Comparison of ENCODE assay signal across 18 cellular contexts in the genomic region with DNA sequence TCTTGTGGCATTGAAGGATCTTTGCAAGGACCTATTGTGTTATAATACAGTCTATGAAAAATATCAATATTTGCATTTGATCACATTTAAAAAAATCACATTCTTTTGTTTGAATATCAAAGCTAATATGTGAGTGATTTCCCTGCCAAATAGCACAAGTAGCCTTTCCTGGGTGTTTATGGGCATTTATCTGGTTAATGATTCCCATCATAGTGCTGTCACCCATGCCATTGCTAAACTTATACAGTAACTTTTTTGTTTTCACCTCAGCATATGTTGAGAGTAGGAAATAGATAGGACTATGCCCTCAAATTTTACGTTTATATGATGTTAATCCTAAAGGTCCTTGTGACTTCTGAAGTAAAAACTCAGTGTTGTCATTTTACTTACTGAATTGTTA.
DNase-seq lines count a peak whose midpoint lies in the region; ATAC-seq and TF ChIP-seq lines count a peak whose summit lies in the region.
"Had no signal": no experiment of that assay in that cellular context is flagged by ENCODE, and none has a peak within 500 bp of the region (broad histone marks: within the 10 kb centered on the region; RNA-seq: fewer than 3 reads in every experiment).

No MANE protein-coding gene starts in this region.

- no peak overlapping the region for H3K4me3 ChIP-seq in colonic mucosa
- H3K4me3 ChIP-seq: BLaER1 treated with 17β-estradiol and CSF1 and Interleukin-3, amounts not matched to agents 10 nM and 100 nM; GM23338; K562 had no signal

- no peaks in the 10 kb centered on the region for H3K36me3 Mint-ChIP-seq in nephron (ENCODE audit: low read depth)
- no peaks in the 10 kb centered on the region for H3K36me3 Mint-ChIP-seq in natural killer cell
- H3K36me3 Mint-ChIP-seq: CD4-positive, CD25-positive, alpha-beta regulatory T cell had no signal

- ATAC-seq in HG02571 (IDR thresholded peaks at IDR 0.05; ENCODE audit: unreplicated experiment) (no peak), GM18909 (IDR thresholded peaks at IDR 0.05; ENCODE audit: poor library complexity, unreplicated experiment) (no peak), natural killer cell (no peak), GM19324 (IDR thresholded peaks at IDR 0.05; ENCODE audit: low FRiP score, unreplicated experiment) (no peak)
- ATAC-seq: GM23338, K562 had no signal

- TF ChIP-seq CTCF in 22Rv1 (IDR thresholded peaks at IDR 0.05), result no peak
- TF ChIP-seq CTCF in colonic mucosa (IDR thresholded peaks at IDR 0.05), result no peak
- TF ChIP-seq CTCF in nephron (IDR thresholded peaks at IDR 0.05; ENCODE audit: unreplicated experiment in 3 of 3), result no peak
- TF ChIP-seq CTCF in natural killer cell (IDR thresholded peaks at IDR 0.05), result no peak

- H3K27me3 Mint-ChIP-seq in nephron (ENCODE audit: low read depth), result no peaks in the 10 kb centered on the region
- no peaks in the 10 kb centered on the region for H3K27me3 Mint-ChIP-seq in natural killer cell (ENCODE audit: low read depth in 2 of 2)
- H3K27me3 Mint-ChIP-seq: CD4-positive, CD25-positive, alpha-beta regulatory T cell had no signal

- DNase-seq in HT-29 (ENCODE audit: low spot score) (peak; percentile 94), colonic mucosa (no peak), natural killer cell (no peak)
- DNase-seq: 8988T; ACHN; CD4-positive, CD25-positive, alpha-beta regulatory T cell; DMS 273 treated with DMSO at 0.1 percent for 48 hours; DMS79 treated with DMSO at 0.1 percent for 48 hours; EL; H7 had no signal

- H3K36me3 ChIP-seq in colonic mucosa, result no peaks in the 10 kb centered on the region
- H3K36me3 ChIP-seq: BLaER1 treated with 17β-estradiol and CSF1 and Interleukin-3, amounts not matched to agents 10 nM and 100 nM had no signal

- peaks cover 4% of the 10 kb centered on the region for H3K4me1 Mint-ChIP-seq in nephron
- no peaks in the 10 kb centered on the region for H3K4me1 Mint-ChIP-seq in natural killer cell
- H3K4me1 Mint-ChIP-seq: CD4-positive, CD25-positive, alpha-beta regulatory T cell had no signal

- intact Hi-C loops in colonic mucosa (cut with DNase I) (no loop called here), natural killer cell (cut with micrococcal nuclease) (no loop called here)

- H3K27ac ChIP-seq in 22Rv1, result peak overlapping the region; percentile 59
- peak overlapping the region; percentile 53 for H3K27ac ChIP-seq in colonic mucosa
- H3K27ac ChIP-seq: BLaER1 treated with 17β-estradiol and CSF1 and Interleukin-3, amounts not matched to agents 10 nM and 100 nM had no signal

- H3K27me3 ChIP-seq in colonic mucosa, result no peaks in the 10 kb centered on the region
- H3K27me3 ChIP-seq: BLaER1 treated with 17β-estradiol and CSF1 and Interleukin-3, amounts not matched to agents 10 nM and 100 nM had no signal

- no peak overlapping the region for H3K9ac ChIP-seq in colonic mucosa (ENCODE audit: low read depth in 2 of 2, low read length in 2 of 2)
- H3K9ac ChIP-seq: BLaER1 treated with 17β-estradiol and CSF1 and Interleukin-3, amounts not matched to agents 10 nM and 100 nM had no signal

- H3K4me1 ChIP-seq in colonic mucosa, result no peaks in the 10 kb centered on the region

- no peaks in the 10 kb centered on the region for H3K9me3 Mint-ChIP-seq in nephron
- H3K9me3 Mint-ChIP-seq in natural killer cell, result peaks cover 7 to 11% of the 10 kb centered on the region in 2 donors
- H3K9me3 Mint-ChIP-seq: GM23338 had no signal

- H3K27ac Mint-ChIP-seq in nephron, result peak overlapping the region in 2 of 3 experiments; percentile 22 to 33
- no peak overlapping the region for H3K27ac Mint-ChIP-seq in natural killer cell
- H3K27ac Mint-ChIP-seq: CD4-positive, CD25-positive, alpha-beta regulatory T cell; GM23338 had no signal

- H3K9me3 ChIP-seq in colonic mucosa, result no peaks in the 10 kb centered on the region
- H3K9me3 ChIP-seq: BLaER1 treated with 17β-estradiol and CSF1 and Interleukin-3, amounts not matched to agents 10 nM and 100 nM had no signal

- H3K4me3 Mint-ChIP-seq in nephron, result no peak overlapping the region
- H3K4me3 Mint-ChIP-seq in natural killer cell, result no peak overlapping the region
- H3K4me3 Mint-ChIP-seq: CD4-positive, CD25-positive, alpha-beta regulatory T cell; GM23338 had no signal

Comparison
In these comparisons a context has a peak if more than half of its experiments do, and no peak if none do; other contexts are left out.
1. H3K27ac Mint-ChIP-seq: peak in nephron (2 of 3); none in natural killer cell (0 of 2).